ENCODE assay signal across 9 cellular contexts in genomic region chr5:145697251-145698016, GRCh38.
A peak's percentile ranks its signal among the peaks of the same experiment; 100 is the strongest.
DNase-seq lines count a peak whose midpoint lies in the region; ATAC-seq and TF ChIP-seq lines count a peak whose summit lies in the region.
"Had no signal": no experiment of that assay in that cellular context is flagged by ENCODE, and none has a peak within 500 bp of the region (broad histone marks: within the 10 kb centered on the region; RNA-seq: fewer than 3 reads in every experiment).

No MANE protein-coding gene starts in this region.

- intact Hi-C loops in ovary (cut with DNase I), result no loop called here

- peak overlapping the region; percentile 31 for H3K4me3 ChIP-seq in osteoblast (ENCODE audit: insufficient read depth, low read length)
- no peak overlapping the region for H3K4me3 ChIP-seq in ovary

- DNase-seq in NOMO-1 (lab: John Stamatoyannopoulos, UW; ENCODE audit: unreplicated experiment in 2 of 2) (peak; percentile 5 to 25), NOMO-1 treated with dmso at 0.1 percent for 144 hours (lab: John Stamatoyannopoulos, UW; ENCODE audit: unreplicated experiment) (no peak), LoVo (ENCODE audit: low spot score) (peak; percentile 46), chondrocyte (ENCODE audit: low spot score) (no peak), osteoblast (ENCODE audit: insufficient read length, low spot score, missing footprints) (peak; percentile 51), NCI-H1436 treated with DMSO at 0.1 percent for 48 hours (lab: John Stamatoyannopoulos, UW) (no peak), ovary (no peak)

- peak overlapping the region; percentile 65 for H3K4me2 ChIP-seq in osteoblast (ENCODE audit: insufficient read depth, low read length)

- no peaks in the 10 kb centered on the region for H3K4me1 Mint-ChIP-seq in chondrocyte (ENCODE audit: low read depth)

- TF ChIP-seq EP300 in ovary (IDR thresholded peaks at IDR 0.05), result no peak

- H4K20me1 ChIP-seq in osteoblast (ENCODE audit: insufficient read depth, low read length), result no peaks in the 10 kb centered on the region

- no peak overlapping the region for H3K27ac ChIP-seq in osteoblast (ENCODE audit: low read depth, low read length)
- H3K27ac ChIP-seq in ovary, result no peak overlapping the region

- H3K27me3 ChIP-seq in osteoblast (ENCODE audit: insufficient read depth, low read length), result no peaks in the 10 kb centered on the region
- H3K27me3 ChIP-seq in ovary, result no peaks in the 10 kb centered on the region

- H3K9me3 ChIP-seq in osteoblast (ENCODE audit: low read depth, low read length) (no peaks in the 10 kb centered on the region), ovary (no peaks in the 10 kb centered on the region)

- H3K27me3 Mint-ChIP-seq in chondrocyte (ENCODE audit: low read depth), result no peaks in the 10 kb centered on the region

- peaks cover 2% of the 10 kb centered on the region for H3K4me1 ChIP-seq in osteoblast (ENCODE audit: insufficient read depth, low read length)
- no peaks in the 10 kb centered on the region for H3K4me1 ChIP-seq in ovary (ENCODE audit: insufficient read depth)

- H3K36me3 Mint-ChIP-seq in chondrocyte (ENCODE audit: low read depth), result no peaks in the 10 kb centered on the region
- H3K36me3 Mint-ChIP-seq: activated naive CD4-positive, alpha-beta T cell treated with anti-CD3 and anti-CD28 coated beads, Interleukin-2, amount 50 U/mL, for 72 hours had no signal

- no peaks in the 10 kb centered on the region for H3K36me3 ChIP-seq in osteoblast (ENCODE audit: insufficient read depth, low read length)
- no peaks in the 10 kb centered on the region for H3K36me3 ChIP-seq in ovary

- peak overlapping the region; percentile 81 for H2AFZ ChIP-seq in osteoblast (ENCODE audit: low read length)

- no peaks in the 10 kb centered on the region for H3K9me3 Mint-ChIP-seq in chondrocyte (ENCODE audit: low read depth)
- H3K9me3 Mint-ChIP-seq: activated naive CD4-positive, alpha-beta T cell treated with anti-CD3 and anti-CD28 coated beads, Interleukin-2, amount 50 U/mL, for 72 hours had no signal

- TF ChIP-seq CTCF in chondrocyte (IDR thresholded peaks at IDR 0.05), result peak; percentile 75
- TF ChIP-seq CTCF in osteoblast (IDR thresholded peaks at IDR 0.05; ENCODE audit: extremely low read depth, low read depth, low read length), result peak; percentile 81
- no peak for TF ChIP-seq CTCF in ovary (IDR thresholded peaks at IDR 0.05)

- no peak overlapping the region for H3K4me3 Mint-ChIP-seq in chondrocyte (ENCODE audit: unreplicated experiment)

- WGBS in ovary, 3 donors, result 44 to 65% (median 50%) methylated on average over 4 of the region's 4 CpGs

- no peaks in the 10 kb centered on the region for H3K79me2 ChIP-seq in osteoblast (ENCODE audit: insufficient read depth, low read length)

- peak; percentile 86 for ATAC-seq in GM21526 (IDR thresholded peaks at IDR 0.05; ENCODE audit: low FRiP score, unreplicated experiment)

- no peak for TF ChIP-seq POLR2A in ovary (IDR thresholded peaks at IDR 0.05)

- no peak overlapping the region for H3K27ac Mint-ChIP-seq in chondrocyte (ENCODE audit: unreplicated experiment)
- H3K27ac Mint-ChIP-seq: activated naive CD4-positive, alpha-beta T cell treated with anti-CD3 and anti-CD28 coated beads, Interleukin-2, amount 50 U/mL, for 72 hours had no signal

Comparison
In these comparisons a context has a peak if more than half of its experiments do, and no peak if none do; other contexts are left out.
1. DNase-seq: peak in NOMO-1 (2 of 2), LoVo (single experiment) and osteoblast (single experiment); none in NOMO-1 treated with dmso at 0.1 percent for 144 hours (single experiment), chondrocyte (single experiment), NCI-H1436 treated with DMSO at 0.1 percent for 48 hours (single experiment) and ovary (0 of 5).
2. CTCF ChIP-seq: peak in chondrocyte (single experiment) and osteoblast (single experiment); none in ovary (0 of 3).